15 cellular contexts compared by ENCODE assay signal in the genomic region with DNA sequence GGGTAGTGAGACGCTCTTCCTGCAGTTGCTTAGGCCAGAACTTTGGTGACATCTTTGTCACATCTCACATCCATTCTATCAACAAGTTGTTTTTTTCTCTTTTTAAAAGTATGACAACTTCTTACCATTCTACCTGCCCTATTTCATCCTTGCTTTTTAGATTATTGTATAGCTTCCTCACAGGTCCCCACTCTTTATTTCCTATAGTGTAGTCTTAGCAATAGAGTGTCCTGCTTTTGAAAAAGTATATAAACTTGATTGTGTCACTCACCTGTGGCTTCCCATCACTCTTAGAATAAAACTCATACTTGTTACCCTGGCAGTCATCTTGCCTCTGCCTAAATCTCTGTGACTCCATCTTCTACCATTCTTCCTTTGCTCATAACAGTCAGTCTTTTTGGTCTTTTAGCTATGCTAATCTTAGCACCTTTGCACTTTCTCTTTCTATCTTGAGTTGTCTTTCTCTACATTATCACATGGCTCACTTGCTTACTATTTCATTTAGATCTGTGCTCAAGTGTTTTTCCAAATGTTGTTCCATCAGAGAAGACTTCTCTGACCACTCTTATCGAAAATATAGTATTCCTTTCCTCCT. TPM values are rescaled to one million over a fixed set of nuclear protein-coding genes. Genes with fewer than 3 reads are reported as not detected.
DNase-seq lines count a peak whose midpoint lies in the region; ATAC-seq and TF ChIP-seq lines count a peak whose summit lies in the region.
"Had no signal": no experiment of that assay in that cellular context is flagged by ENCODE, and none has a peak within 500 bp of the region (broad histone marks: within the 10 kb centered on the region; RNA-seq: fewer than 3 reads in every experiment).

No MANE protein-coding gene starts in this region.

- CTCF ChIA-PET in activated CD8-positive, alpha-beta T cell treated with anti-CD3 and anti-CD28 coated beads for 36 hours (lab: Charles Lee): interaction anchor here (0.6 kb wide), 1 partner anchor 71 kb away, joined by 3 read pairs; no protein-coding TSS in a partner anchor
- CTCF ChIA-PET in activated CD8-positive, alpha-beta T cell treated with anti-CD3 and anti-CD28 coated beads, Interleukin-2, amount 10 ng/mL, durations not matched to agents 7 days and 5 days (lab: Charles Lee): no interaction called here

- TF ChIP-seq CTCF in activated CD8-positive, alpha-beta T cell treated with anti-CD3 and anti-CD28 coated beads for 36 hours (IDR thresholded peaks at IDR 0.05): no peak

- H3K27me3 Mint-ChIP-seq in activated CD8-positive, alpha-beta T cell treated with anti-CD3 and anti-CD28 coated beads for 36 hours: no peaks in the 10 kb centered on the region
- no peaks in the 10 kb centered on the region for H3K27me3 Mint-ChIP-seq in activated CD8-positive, alpha-beta T cell treated with anti-CD3 and anti-CD28 coated beads, Interleukin-2, amount 10 ng/mL, durations not matched to agents 7 days and 5 days (ENCODE audit: low read depth)
- H3K27me3 Mint-ChIP-seq in effector memory CD8-positive, alpha-beta T cell: no peaks in the 10 kb centered on the region
- H3K27me3 Mint-ChIP-seq: IgD-negative memory B cell had no signal

- POLR2A ChIA-PET in activated CD8-positive, alpha-beta T cell treated with anti-CD3 and anti-CD28 coated beads for 36 hours (lab: Charles Lee): interaction anchor here (0.8 kb wide), 1 partner anchor 11 kb away, joined by 3 read pairs; no protein-coding TSS in a partner anchor
- POLR2A ChIA-PET in activated CD8-positive, alpha-beta T cell treated with anti-CD3 and anti-CD28 coated beads, Interleukin-2, amount 10 ng/mL, durations not matched to agents 7 days and 5 days (lab: Charles Lee): no interaction called here

- intact Hi-C loops in activated CD8-positive, alpha-beta T cell treated with anti-CD3 and anti-CD28 coated beads for 36 hours (cut with micrococcal nuclease): no loop called here

- DNase-seq in activated CD8-positive, alpha-beta T cell treated with anti-CD3 and anti-CD28 coated beads for 36 hours: no peak
- no peak for DNase-seq in activated CD8-positive, alpha-beta T cell treated with anti-CD3 and anti-CD28 coated beads, Interleukin-2, amount 10 ng/mL, durations not matched to agents 7 days and 5 days
- DNase-seq in effector memory CD8-positive, alpha-beta T cell: no peak
- DNase-seq in NCI-H2227 treated with DMSO at 0.1 percent for 48 hours (lab: John Stamatoyannopoulos, UW) (no peak), kidney tubule cell (ENCODE audit: low spot score) (no peak), DMS 273 treated with DMSO at 0.1 percent for 48 hours (lab: John Stamatoyannopoulos, UW) (no peak)
- DNase-seq: activated CD8-positive, alpha-beta memory T cell treated with anti-CD3 and anti-CD28 coated beads, Interleukin-2, amount 50 U/mL, for 4 hours; hippocampal formation; NCI-H1105; NCI-H345 had no signal

- peak; percentile 68 for ATAC-seq in activated CD8-positive, alpha-beta T cell treated with anti-CD3 and anti-CD28 coated beads for 36 hours
- no peak for ATAC-seq in activated CD8-positive, alpha-beta T cell treated with anti-CD3 and anti-CD28 coated beads, Interleukin-2, amount 10 ng/mL, durations not matched to agents 7 days and 5 days
- ATAC-seq in GM21390 (IDR thresholded peaks at IDR 0.05; ENCODE audit: unreplicated experiment): peak; percentile 70
- ATAC-seq in HG03025 (IDR thresholded peaks at IDR 0.05; ENCODE audit: low FRiP score, unreplicated experiment): peak; percentile 64
- ATAC-seq in effector memory CD8-positive, alpha-beta T cell (replicated peaks): no peak
- ATAC-seq: left lobe of liver had no signal

- H3K4me3 Mint-ChIP-seq in activated CD8-positive, alpha-beta T cell treated with anti-CD3 and anti-CD28 coated beads for 36 hours: no peak overlapping the region
- H3K4me3 Mint-ChIP-seq in activated CD8-positive, alpha-beta T cell treated with anti-CD3 and anti-CD28 coated beads, Interleukin-2, amount 10 ng/mL, durations not matched to agents 7 days and 5 days: no peak overlapping the region
- H3K4me3 Mint-ChIP-seq in effector memory CD8-positive, alpha-beta T cell: peak overlapping the region in 1 of 2 donors; percentile 16
- H3K4me3 Mint-ChIP-seq: IgD-negative memory B cell had no signal

- H3K4me1 Mint-ChIP-seq in activated CD8-positive, alpha-beta T cell treated with anti-CD3 and anti-CD28 coated beads for 36 hours (ENCODE audit: low read depth): peaks cover 33% of the 10 kb centered on the region
- peaks cover 27% of the 10 kb centered on the region for H3K4me1 Mint-ChIP-seq in activated CD8-positive, alpha-beta T cell treated with anti-CD3 and anti-CD28 coated beads, Interleukin-2, amount 10 ng/mL, durations not matched to agents 7 days and 5 days (ENCODE audit: low read depth)
- H3K4me1 Mint-ChIP-seq in effector memory CD8-positive, alpha-beta T cell (ENCODE audit: low read depth in 2 of 2): peaks cover 25 to 36% of the 10 kb centered on the region in 2 donors

- no peaks in the 10 kb centered on the region for H3K9me3 Mint-ChIP-seq in activated CD8-positive, alpha-beta T cell treated with anti-CD3 and anti-CD28 coated beads for 36 hours
- H3K9me3 Mint-ChIP-seq in activated CD8-positive, alpha-beta T cell treated with anti-CD3 and anti-CD28 coated beads, Interleukin-2, amount 10 ng/mL, durations not matched to agents 7 days and 5 days (ENCODE audit: insufficient read depth): no peaks in the 10 kb centered on the region
- H3K9me3 Mint-ChIP-seq in effector memory CD8-positive, alpha-beta T cell: no peaks in the 10 kb centered on the region

- H3K27ac Mint-ChIP-seq in activated CD8-positive, alpha-beta T cell treated with anti-CD3 and anti-CD28 coated beads for 36 hours: peak overlapping the region; percentile 27
- no peak overlapping the region for H3K27ac Mint-ChIP-seq in activated CD8-positive, alpha-beta T cell treated with anti-CD3 and anti-CD28 coated beads, Interleukin-2, amount 10 ng/mL, durations not matched to agents 7 days and 5 days
- H3K27ac Mint-ChIP-seq in effector memory CD8-positive, alpha-beta T cell: peak overlapping the region; percentile 53 to 61
- H3K27ac Mint-ChIP-seq: IgD-negative memory B cell had no signal

- peaks cover 33% of the 10 kb centered on the region for H3K36me3 Mint-ChIP-seq in activated CD8-positive, alpha-beta T cell treated with anti-CD3 and anti-CD28 coated beads for 36 hours (ENCODE audit: low read depth)
- H3K36me3 Mint-ChIP-seq in activated CD8-positive, alpha-beta T cell treated with anti-CD3 and anti-CD28 coated beads, Interleukin-2, amount 10 ng/mL, durations not matched to agents 7 days and 5 days (ENCODE audit: low read depth): peaks cover 43% of the 10 kb centered on the region
- H3K36me3 Mint-ChIP-seq in effector memory CD8-positive, alpha-beta T cell (ENCODE audit: insufficient read depth): peaks cover 77% of the 10 kb centered on the region

RNA-seq across cellular contexts. Expression of gene CDC73, which starts 9.5 kb away (rescaled TPM):
- 10 to 100 TPM; 45.1 to 50.2 TPM for total RNA-seq in activated CD8-positive, alpha-beta T cell treated with anti-CD3 and anti-CD28 coated beads for 36 hours
- total RNA-seq in activated CD8-positive, alpha-beta T cell treated with anti-CD3 and anti-CD28 coated beads, Interleukin-2, amount 10 ng/mL, durations not matched to agents 7 days and 5 days: 10 to 100 TPM; 51.8 to 53.8 TPM

RNA-seq across cellular contexts. Expression of gene GLRX2, which starts 26.1 kb away (rescaled TPM):
- 10 to 100 TPM; 24.3 to 29.5 TPM for total RNA-seq in activated CD8-positive, alpha-beta T cell treated with anti-CD3 and anti-CD28 coated beads for 36 hours
- 10 to 100 TPM; 18.7 to 21.8 TPM for total RNA-seq in activated CD8-positive, alpha-beta T cell treated with anti-CD3 and anti-CD28 coated beads, Interleukin-2, amount 10 ng/mL, durations not matched to agents 7 days and 5 days

RNA-seq across cellular contexts. Expression of gene B3GALT2, which starts 55.0 kb away (rescaled TPM):
- under 1 TPM in 1 of 2 experiments, not detected in 1; 0.18 TPM for total RNA-seq in activated CD8-positive, alpha-beta T cell treated with anti-CD3 and anti-CD28 coated beads for 36 hours
- total RNA-seq in activated CD8-positive, alpha-beta T cell treated with anti-CD3 and anti-CD28 coated beads, Interleukin-2, amount 10 ng/mL, durations not matched to agents 7 days and 5 days: under 1 TPM; 0.63 to 0.94 TPM
- total RNA-seq: renal cortical epithelial cell had no signal

Comparison
In these comparisons a context has a peak if more than half of its experiments do, and no peak if none do; other contexts are left out.
1. ATAC-seq: peak in activated CD8-positive, alpha-beta T cell treated with anti-CD3 and anti-CD28 coated beads for 36 hours (single experiment), GM21390 (single experiment) and HG03025 (single experiment); none in activated CD8-positive, alpha-beta T cell treated with anti-CD3 and anti-CD28 coated beads, Interleukin-2, amount 10 ng/mL, durations not matched to agents 7 days and 5 days (single experiment) and effector memory CD8-positive, alpha-beta T cell (single experiment).